Comparison of ENCODE assay signal across 8 cellular contexts in genomic region chr1:67500413-67500959, GRCh38.
DNase-seq lines count a peak whose midpoint lies in the region; TF ChIP-seq lines count a peak whose summit lies in the region.

No MANE protein-coding gene starts in this region.

- TF ChIP-seq CTCF in Loucy (conservative IDR thresholded peaks at IDR 0.05; ENCODE audit: low read length) (peak; percentile 97), fibroblast of villous mesenchyme (IDR thresholded peaks at IDR 0.05; ENCODE audit: insufficient read depth, low read depth, low read length) (peak; percentile 99), neutrophil (IDR thresholded peaks at IDR 0.05) (peak; percentile 82)

- DNase-seq in GM03348 (ENCODE audit: low spot score) (peak; percentile 95), HCEC 1CT (peak; percentile 71), RPMI8226 (peak; percentile 86), fibroblast of villous mesenchyme (ENCODE audit: low read depth) (peak; percentile 77), substantia nigra (lab: John Stamatoyannopoulos, UW) (peak in 48 of 49 donors; percentile 3 to 81 (median 56))
- peak; percentile 70 to 75 for DNase-seq in activated T-helper 1 cell treated with anti-CD3 and anti-CD28 coated beads, Interleukin-2, amount 50 U/mL, for 16 hours (ENCODE audit: low read depth in 1 of 2, low spot score in 1 of 2)

- H3K27me3 ChIP-seq in Loucy (ENCODE audit: insufficient read depth, low read length, poor library complexity, severe bottlenecking) (no peaks in the 10 kb centered on the region), neutrophil (no peaks in the 10 kb centered on the region)

- peak overlapping the region; percentile 24 for H3K9ac ChIP-seq in Loucy (ENCODE audit: low read depth, low read length, poor library complexity, severe bottlenecking)

- no peaks in the 10 kb centered on the region for H3K9me2 ChIP-seq in Loucy (replicated peaks; ENCODE audit: low read depth, low read length)

- H4K20me1 ChIP-seq in Loucy (ENCODE audit: insufficient read depth, low read length, poor library complexity, severe bottlenecking): no peaks in the 10 kb centered on the region

- H3K27ac ChIP-seq in neutrophil: no peak overlapping the region
- no peak overlapping the region for H3K27ac ChIP-seq in substantia nigra (ENCODE audit: low read depth, low read length, poor library complexity, severe bottlenecking)

- peak overlapping the region; percentile 78 for H3K4me2 ChIP-seq in Loucy (ENCODE audit: low read depth, low read length, poor library complexity, severe bottlenecking)

- H3K36me3 ChIP-seq in Loucy (ENCODE audit: insufficient read depth, low read length) (no peaks in the 10 kb centered on the region), neutrophil (no peaks in the 10 kb centered on the region)

- H3K4me1 ChIP-seq in Loucy (ENCODE audit: insufficient read depth, low read length, poor library complexity, severe bottlenecking) (peaks cover 3% of the 10 kb centered on the region), neutrophil (ENCODE audit: control insufficient read depth in 1 of 2, insufficient read depth in 1 of 2, low read depth in 1 of 2, low read length in 1 of 2) (peaks cover 4% of the 10 kb centered on the region in 2 experiments)

- H2AFZ ChIP-seq in Loucy (ENCODE audit: low read length): peak overlapping the region; percentile 74

- peak overlapping the region; percentile 63 for H3K4me3 ChIP-seq in Loucy (ENCODE audit: low read length, poor library complexity, severe bottlenecking)
- H3K4me3 ChIP-seq in fibroblast of villous mesenchyme (ENCODE audit: low read depth, low read length): no peak overlapping the region
- H3K4me3 ChIP-seq in neutrophil (ENCODE audit: low read depth in 1 of 2, low read length in 1 of 2): no peak overlapping the region

- H3K9me3 ChIP-seq in Loucy (ENCODE audit: insufficient read depth, low read depth, low read length) (no peaks in the 10 kb centered on the region), neutrophil (no peaks in the 10 kb centered on the region)

- no peaks in the 10 kb centered on the region for H3F3A ChIP-seq in Loucy (ENCODE audit: low read depth)

- H3K79me2 ChIP-seq in Loucy (ENCODE audit: insufficient read depth, low read length): no peaks in the 10 kb centered on the region
